8 cellular contexts compared by ENCODE assay signal in the genomic region with DNA sequence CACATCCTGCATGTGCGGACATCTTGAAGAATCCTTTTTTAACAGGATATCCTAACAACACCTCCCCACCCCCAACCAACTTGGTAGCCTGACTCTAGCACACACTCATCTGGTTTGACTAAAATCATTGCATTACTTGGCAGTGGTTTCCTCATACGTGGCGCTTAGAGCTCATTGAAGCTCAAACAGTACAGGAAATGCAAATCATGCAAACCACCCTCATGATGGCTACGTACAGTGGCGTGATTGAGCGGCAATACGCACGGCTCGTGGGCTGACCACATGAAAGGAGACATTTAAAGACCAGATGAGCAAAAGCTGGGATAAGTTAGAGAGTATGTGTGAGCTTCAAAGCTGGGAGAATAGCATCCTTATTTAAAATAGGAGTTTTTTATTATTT.
A peak's percentile ranks its signal among the peaks of the same experiment; 100 is the strongest.
DNase-seq lines count a peak whose midpoint lies in the region; ATAC-seq and TF ChIP-seq lines count a peak whose summit lies in the region.

No MANE protein-coding gene starts in this region.

- H3K9me3 ChIP-seq in CD4-positive, alpha-beta T cell (ENCODE audit: control insufficient read depth, low read length) = no peaks in the 10 kb centered on the region
- H3K9me3 ChIP-seq in vagina = no peaks in the 10 kb centered on the region

- H3K4me3 ChIP-seq in NB4 (ENCODE audit: low read depth, low read length) (no peak overlapping the region), vagina (no peak overlapping the region)

- peak overlapping the region; percentile 70 for H3K4me3 Mint-ChIP-seq in CD4-positive, alpha-beta T cell

- TF ChIP-seq CTCF in CD4-positive, alpha-beta T cell (IDR thresholded peaks at IDR 0.05) = no peak
- no peak for TF ChIP-seq CTCF in NB4 (IDR thresholded peaks at IDR 0.05; ENCODE audit: low read depth, low read length)
- TF ChIP-seq CTCF in vagina (IDR thresholded peaks at IDR 0.05) = no peak

- intact Hi-C loops in CD4-positive, alpha-beta T cell (cut with DNase I, micrococcal nuclease) = loop anchor here in 1 of 2 experiments (5.0 to 10.0 kb wide), 2 partner anchors 149 to 331 kb away; a partner anchor contains a TSS
- intact Hi-C loops in vagina (cut with DNase I) = no loop called here

- H3K4me1 ChIP-seq in vagina = no peaks in the 10 kb centered on the region

- H3K36me3 Mint-ChIP-seq in CD4-positive, alpha-beta T cell (ENCODE audit: low read depth) = no peaks in the 10 kb centered on the region

- no peaks in the 10 kb centered on the region for H3K36me3 ChIP-seq in vagina

- CTCF ChIA-PET in CD4-positive, alpha-beta T cell (lab: Charles Lee) = interaction anchor here (1.1 kb wide), 1 partner anchor 17 kb away, joined by 3 read pairs; no protein-coding TSS in a partner anchor

- no peaks in the 10 kb centered on the region for H3K27me3 ChIP-seq in CD4-positive, alpha-beta T cell (ENCODE audit: control insufficient read depth, insufficient read depth, low read length)
- H3K27me3 ChIP-seq in vagina = no peaks in the 10 kb centered on the region

- POLR2A ChIA-PET in CD4-positive, alpha-beta T cell (lab: Charles Lee) = interaction anchor here (0.8 to 1.5 kb wide), 6 partner anchors 15 to 149 kb away, joined by 3 to 6 read pairs (median 4); a partner anchor contains a TSS

- peaks cover 15% of the 10 kb centered on the region for H3K4me1 Mint-ChIP-seq in CD4-positive, alpha-beta T cell (ENCODE audit: low read depth)

- H3K27ac ChIP-seq in CD4-positive, alpha-beta T cell (ENCODE audit: low read depth, low read length) = no peak overlapping the region
- H3K27ac ChIP-seq in vagina = no peak overlapping the region

- no peaks in the 10 kb centered on the region for H3K9me3 Mint-ChIP-seq in CD4-positive, alpha-beta T cell

- peak; percentile 26 to 66 (median 44) for DNase-seq in CD4-positive, alpha-beta T cell
- DNase-seq in NB4 (ENCODE audit: low read depth) (peak; percentile 6), vagina (ENCODE audit: extremely low spot score in 2 of 2) (no peak), putamen (ENCODE audit: low spot score) (no peak), mesenteric fat pad (ENCODE audit: low spot score) (no peak)
- peak; percentile 88 for DNase-seq in activated effector memory CD4-positive, alpha-beta T cell treated with anti-CD3 and anti-CD28 coated beads, Interleukin-2, amount 50 U/mL, for 16 hours
- peak; percentile 15 to 20 for DNase-seq in stimulated activated CD4-positive, alpha-beta T cell treated with anti-CD3 and anti-CD28 coated beads, Interleukin-15, amount 100 ng/mL, for 1 hour (ENCODE audit: low read depth in 1 of 2, low spot score in 1 of 2)

- no peaks in the 10 kb centered on the region for H3K27me3 Mint-ChIP-seq in CD4-positive, alpha-beta T cell

- peak overlapping the region; percentile 39 for H3K27ac Mint-ChIP-seq in CD4-positive, alpha-beta T cell

- no peak for TF ChIP-seq POLR2A in NB4 (IDR thresholded peaks at IDR 0.05; ENCODE audit: extremely low read depth, insufficient read length)
- no peak for TF ChIP-seq POLR2A in vagina (IDR thresholded peaks at IDR 0.05)

- ATAC-seq in CD4-positive, alpha-beta T cell (ENCODE audit: poor library complexity) = peak; percentile 98
- ATAC-seq in GM21528 (IDR thresholded peaks at IDR 0.05; ENCODE audit: low FRiP score, unreplicated experiment) = peak; percentile 98

Comparison
In these comparisons a context has a peak if more than half of its experiments do, and no peak if none do; other contexts are left out.
1. DNase-seq: peak in CD4-positive, alpha-beta T cell (10 of 10), NB4 (single experiment), activated effector memory CD4-positive, alpha-beta T cell treated with anti-CD3 and anti-CD28 coated beads, Interleukin-2, amount 50 U/mL, for 16 hours (single experiment) and stimulated activated CD4-positive, alpha-beta T cell treated with anti-CD3 and anti-CD28 coated beads, Interleukin-15, amount 100 ng/mL, for 1 hour (2 of 2); none in vagina (0 of 2), putamen (single experiment) and mesenteric fat pad (single experiment).